Comparison of ENCODE assay signal across 1 cellular context in genomic region chr20:31951530-31952453, GRCh38.
TF ChIP-seq lines count a peak whose summit lies in the region.

Gene PDRG1, minus strand, starts transcription at chr20:31952046. Its CDS starts 85 bp downstream, at chr20:31951961.

TF ChIP-seq in K562, 482 proteins besides CTCF, POLR2A, EP300 and RAD21 (continued from another document and continues in another):
- 0 out of 2 replicates have a peak, but pooled peaks have one; percentile 7 for TF ChIP-seq NR4A1 (CRISPR knock-in tag; IDR thresholded peaks at IDR 0.05)
- TF ChIP-seq NR4A1 (tag; IDR thresholded peaks at IDR 0.05), result no peak
- peak in 1 of 2 experiments; percentile 41; a peak in 1 of 4 replicates for TF ChIP-seq HDAC1 (IDR thresholded peaks at IDR 0.05)
- TF ChIP-seq KAT7 (CRISPR knock-in tag; IDR thresholded peaks at IDR 0.05; ENCODE audit: borderline replicate concordance), result peak; percentile 71; the same call in 1 of the 2 replicates
- TF ChIP-seq REST (CRISPR knock-in tag; IDR thresholded peaks at IDR 0.05; ENCODE audit: low read depth), result peak; percentile 80
- TF ChIP-seq PHF8 (IDR thresholded peaks at IDR 0.05; ENCODE audit: borderline replicate concordance, low read length), result peak; percentile 90; the same call in 1 of the 2 replicates
- no peak for TF ChIP-seq PYGO2 (tag; IDR thresholded peaks at IDR 0.05)
- no peak for TF ChIP-seq U2AF1 (optimal IDR thresholded peaks at IDR 0.05; ENCODE audit: low read depth, low read length)
- TF ChIP-seq ZC3H8 (IDR thresholded peaks at IDR 0.05), result no peak
- no peak for TF ChIP-seq PCBP1 (IDR thresholded peaks at IDR 0.05; ENCODE audit: low read depth, low read length, poor library complexity, severe bottlenecking)
- TF ChIP-seq POU5F1 (IDR thresholded peaks at IDR 0.05; ENCODE audit: borderline replicate concordance, low read depth, low read length, partially characterized antibody), result peak; percentile 82
- peak; percentile 87 for TF ChIP-seq TFAP4 (CRISPR knock-in tag; IDR thresholded peaks at IDR 0.05; ENCODE audit: borderline replicate concordance)
- TF ChIP-seq TAF15 (IDR thresholded peaks at IDR 0.05; ENCODE audit: low read depth, low read length), result no peak
- no peak for TF ChIP-seq ETV1 (tag; conservative IDR thresholded peaks at IDR 0.05; ENCODE audit: low read depth)
- TF ChIP-seq ZBTB7A (IDR thresholded peaks at IDR 0.05; ENCODE audit: borderline replicate concordance, control insufficient read depth, low read depth, low read length), result peak; percentile 77; the same call in 1 of the 2 replicates
- no peak for TF ChIP-seq IRF2 (CRISPR knock-in tag; IDR thresholded peaks at IDR 0.05)
- TF ChIP-seq MNT (conservative IDR thresholded peaks at IDR 0.05), result peak; percentile 30 to 51; a peak in 3 of 4 replicates
- TF ChIP-seq TBP (optimal IDR thresholded peaks at IDR 0.05; ENCODE audit: low read depth, low read length), result peak; percentile 63
- TF ChIP-seq BHLHE40 (IDR thresholded peaks at IDR 0.05; ENCODE audit: low read length), result 0 out of 2 replicates have a peak, but pooled peaks have one; percentile 20
- 0 out of 2 replicates have a peak, but pooled peaks have one; percentile 51 for TF ChIP-seq GTF2F1 (IDR thresholded peaks at IDR 0.05; ENCODE audit: low read depth, low read length)
- TF ChIP-seq TCF7 (IDR thresholded peaks at IDR 0.05; ENCODE audit: borderline replicate concordance), result no peak
- no peak for TF ChIP-seq ZNF398 (CRISPR knock-in tag; IDR thresholded peaks at IDR 0.05)
- TF ChIP-seq KLF1 (tag; IDR thresholded peaks at IDR 0.05), result peak; percentile 33; the same call in 1 of the 2 replicates
- TF ChIP-seq BCOR (IDR thresholded peaks at IDR 0.05), result peak; percentile 74
- TF ChIP-seq AFF4 (CRISPR knock-in tag; IDR thresholded peaks at IDR 0.05), result no peak
- no peak for TF ChIP-seq ZNF766 (CRISPR knock-in tag; conservative IDR thresholded peaks at IDR 0.05)
- TF ChIP-seq CBX2 (IDR thresholded peaks at IDR 0.05; ENCODE audit: insufficient read depth, low read length, poor library complexity, severe bottlenecking), result no peak
- TF ChIP-seq EP400 (IDR thresholded peaks at IDR 0.05), result peak; percentile 56; the same call in 1 of the 2 replicates
- peak; percentile 50 for TF ChIP-seq SMAD4 (CRISPR knock-in tag; conservative IDR thresholded peaks at IDR 0.05)
- TF ChIP-seq GMEB1 (CRISPR knock-in tag; IDR thresholded peaks at IDR 0.05), result peak; percentile 10; the same call in 1 of the 2 replicates
- TF ChIP-seq DACH1 (IDR thresholded peaks at IDR 0.05; ENCODE audit: partially characterized antibody), result no peak
- TF ChIP-seq CXXC5 (CRISPR knock-in tag; IDR thresholded peaks at IDR 0.05), result peak; percentile 96
- no peak for TF ChIP-seq PRPF4 (IDR thresholded peaks at IDR 0.05; ENCODE audit: insufficient read depth, low read depth, low read length, poor library complexity, severe bottlenecking)
- TF ChIP-seq TRIM28 (IDR thresholded peaks at IDR 0.05), result no peak
- peak in 1 of 3 experiments; percentile 2 for TF ChIP-seq YY1 (IDR thresholded peaks at IDR 0.05; ENCODE audit: borderline replicate concordance in 1 of 3, control insufficient read depth in 1 of 3, extremely low read depth in 1 of 3, insufficient read depth in 3 of 3, insufficient read length in 1 of 3, insufficient replicate concordance in 2 of 3, low read depth in 1 of 3, low read length in 2 of 3)
- TF ChIP-seq ATF4 (CRISPR knock-in tag; IDR thresholded peaks at IDR 0.05), result no peak
- no peak for TF ChIP-seq ARNT (IDR thresholded peaks at IDR 0.05)
- no peak for TF ChIP-seq HBP1 (CRISPR knock-in tag; IDR thresholded peaks at IDR 0.05)
- TF ChIP-seq CREM (IDR thresholded peaks at IDR 0.05; ENCODE audit: low read depth), result peak; percentile 20
- peak; percentile 94 for TF ChIP-seq CREB3L1 (IDR thresholded peaks at IDR 0.05; ENCODE audit: borderline replicate concordance, low read depth)
- TF ChIP-seq HINFP (tag; conservative IDR thresholded peaks at IDR 0.05; ENCODE audit: low read depth), result no peak
